In the genomic region with DNA sequence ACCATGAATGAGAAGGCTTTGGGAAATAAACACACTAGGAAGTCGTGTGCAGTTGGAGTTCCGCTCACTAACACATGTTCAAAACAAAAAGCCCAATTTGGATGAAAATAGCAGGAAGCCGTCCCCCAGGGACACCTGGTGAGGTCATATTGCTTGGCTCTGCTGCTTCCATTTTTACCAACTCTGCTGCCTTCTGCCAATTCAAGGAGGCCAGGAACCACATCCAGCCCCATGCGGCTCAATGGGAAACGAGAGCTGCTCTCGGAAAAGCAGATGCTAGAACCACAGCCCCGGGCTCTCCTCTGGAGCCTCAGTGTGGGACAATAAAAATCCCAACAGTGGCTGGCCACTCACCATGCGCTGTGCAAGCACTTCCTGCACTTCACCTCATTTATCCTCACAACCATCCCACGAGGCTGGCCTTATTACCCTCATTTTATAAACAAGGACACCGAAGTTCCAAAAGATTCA, we compare ENCODE assay signal across 10 cellular contexts. TPM values are rescaled to one million over a fixed set of nuclear protein-coding genes. Genes with fewer than 3 reads are reported as not detected.
DNase-seq lines count a peak whose midpoint lies in the region; ATAC-seq and TF ChIP-seq lines count a peak whose summit lies in the region.
"Had no signal": no experiment of that assay in that cellular context is flagged by ENCODE, and none has a peak within 500 bp of the region (broad histone marks: within the 10 kb centered on the region; RNA-seq: fewer than 3 reads in every experiment).

No MANE protein-coding gene starts in this region.

- H3K14ac ChIP-seq in H9 (ENCODE audit: insufficient read depth, low read length), result no peak overlapping the region

- no peak overlapping the region for H2BK120ac ChIP-seq in H9 (ENCODE audit: low read depth, low read length, poor library complexity, severe bottlenecking)

- no peak overlapping the region for H4K8ac ChIP-seq in H9 (replicated peaks; ENCODE audit: insufficient read length, low read depth, low read length)

- H3K18ac ChIP-seq in H9 (ENCODE audit: insufficient read length, low read depth, low read length), result no peak overlapping the region

- no peak overlapping the region for H4K91ac ChIP-seq in H9 (ENCODE audit: insufficient read length, low read depth, low read length)

- H3K36me3 Mint-ChIP-seq in H9 (ENCODE audit: insufficient read depth in 1 of 3, low read depth in 3 of 3), result peaks cover 4 to 10% (median 5%) of the 10 kb centered on the region in 3 experiments; a peak in 6 of 7 replicates
- peaks cover 89% of the 10 kb centered on the region for H3K36me3 Mint-ChIP-seq in activated CD4-positive, alpha-beta memory T cell treated with anti-CD3 and anti-CD28 coated beads, Interleukin-2, amount 10 ng/mL, durations not matched to agents 7 days and 5 days (ENCODE audit: low read depth)

- no peak overlapping the region for H4K5ac ChIP-seq in H9 (ENCODE audit: insufficient read length, low read depth, low read length)

- no peak for TF ChIP-seq POLR2A in spleen (IDR thresholded peaks at IDR 0.05)

- no peak overlapping the region for H2BK12ac ChIP-seq in H9 (ENCODE audit: insufficient read length, low read depth, low read length)

- no peak overlapping the region for H3K9ac ChIP-seq in H9 (ENCODE audit: extremely low read depth, insufficient read length, low read length)

- H3K27ac Mint-ChIP-seq in H9, result peak overlapping the region; percentile 6 to 66 (median 42); a peak in 4 of 7 replicates
- peak overlapping the region; percentile 61 for H3K27ac Mint-ChIP-seq in activated CD4-positive, alpha-beta memory T cell treated with anti-CD3 and anti-CD28 coated beads, Interleukin-2, amount 10 ng/mL, durations not matched to agents 7 days and 5 days

- ATAC-seq in heart right ventricle (peak; percentile 30 to 78 (median 65)), GM21528 (IDR thresholded peaks at IDR 0.05; ENCODE audit: low FRiP score, unreplicated experiment) (no peak), HG03565 (IDR thresholded peaks at IDR 0.05; ENCODE audit: unreplicated experiment) (no peak)

- no peak overlapping the region for H3K4me2 ChIP-seq in H9 (ENCODE audit: insufficient read depth, insufficient read length, low read length)

- intact Hi-C loops in heart right ventricle (cut with DNase I) (loop anchor here in 4 of 10 donors (5.0 to 10.0 kb wide), 4 partner anchors 40 to 50 kb away; no protein-coding TSS in a partner anchor), spleen (cut with DNase I; ENCODE audit: low total_unique reads) (no loop called here)

- no peaks in the 10 kb centered on the region for H3K79me1 ChIP-seq in H9 (ENCODE audit: insufficient read depth, low read depth, low read length, poor library complexity, severe bottlenecking)

- no peaks in the 10 kb centered on the region for H3K9me3 Mint-ChIP-seq in H9
- no peaks in the 10 kb centered on the region for H3K9me3 Mint-ChIP-seq in activated CD4-positive, alpha-beta memory T cell treated with anti-CD3 and anti-CD28 coated beads, Interleukin-2, amount 10 ng/mL, durations not matched to agents 7 days and 5 days

- no peak overlapping the region for H3K56ac ChIP-seq in H9 (ENCODE audit: insufficient read length, low read depth, low read length)

- in situ Hi-C loops in ACHN (cut with HindIII; ENCODE audit: low pct_ligation_motif_present, low pct_unique_long_range_greater_than_20kb, low sequenced_read_pairs), result no loop called here

- H3K79me2 ChIP-seq in H9 (ENCODE audit: insufficient read depth, low read length), result no peaks in the 10 kb centered on the region

- no peak overlapping the region for H2BK20ac ChIP-seq in H9 (ENCODE audit: low read depth, low read length, poor library complexity, severe bottlenecking)

- no peaks in the 10 kb centered on the region for H3K23me2 ChIP-seq in H9 (ENCODE audit: insufficient read length, low read depth, low read length, poor library complexity, severe bottlenecking)

- H3K4me3 Mint-ChIP-seq in H9, result no peak overlapping the region
- H3K4me3 Mint-ChIP-seq in activated CD4-positive, alpha-beta memory T cell treated with anti-CD3 and anti-CD28 coated beads, Interleukin-2, amount 10 ng/mL, durations not matched to agents 7 days and 5 days, result no peak overlapping the region

- H3K4me3 ChIP-seq in heart right ventricle (peak overlapping the region in 3 of 10 donors; percentile 10 to 21 (median 19)), spleen (no peak overlapping the region)

- H3K4me1 Mint-ChIP-seq in H9, result peaks cover 36 to 41% of the 10 kb centered on the region in 2 experiments
- H3K4me1 Mint-ChIP-seq in activated CD4-positive, alpha-beta memory T cell treated with anti-CD3 and anti-CD28 coated beads, Interleukin-2, amount 10 ng/mL, durations not matched to agents 7 days and 5 days, result peaks cover 89% of the 10 kb centered on the region

- WGBS in H9 (ENCODE audit: extremely low coverage, insufficient read length, low lambda C conversion rate), result no CpG with 5 or more reads among the region's 10 CpGs
- 34 to 50% methylated on average over 10 of the region's 10 CpGs for WGBS in heart right ventricle, 2 donors
- WGBS in spleen, 5 donors, result 71 to 90% (median 74%) methylated on average over 10 of the region's 10 CpGs

- H3K27me3 ChIP-seq in H9 (ENCODE audit: insufficient read depth, low read length) (no peaks in the 10 kb centered on the region), heart right ventricle (no peaks in the 10 kb centered on the region), spleen (replicated peaks in 1 of 7) (no peaks in the 10 kb centered on the region)

- H3K36me3 ChIP-seq in heart right ventricle (peaks cover 0 to 57% (median 0%) of the 10 kb centered on the region in 9 donors), spleen (peaks cover 0 to 84% (median 21%) of the 10 kb centered on the region in 6 donors)

- H2AK5ac ChIP-seq in H9 (ENCODE audit: insufficient read length, low read length), result no peak overlapping the region

- H3K27me3 Mint-ChIP-seq in H9 (ENCODE audit: low read depth), result no peaks in the 10 kb centered on the region
- no peaks in the 10 kb centered on the region for H3K27me3 Mint-ChIP-seq in activated CD4-positive, alpha-beta memory T cell treated with anti-CD3 and anti-CD28 coated beads, Interleukin-2, amount 10 ng/mL, durations not matched to agents 7 days and 5 days

- DNase-seq in H9, result no peak
- DNase-seq in activated CD4-positive, alpha-beta memory T cell treated with anti-CD3 and anti-CD28 coated beads, Interleukin-2, amount 10 ng/mL, durations not matched to agents 7 days and 5 days, result no peak
- DNase-seq in heart right ventricle, result peak; percentile 73 to 90
- DNase-seq in spleen, result no peak
- no peak for DNase-seq in activated naive CD4-positive, alpha-beta T cell treated with Interleukin-2 at 50 U/mL for 16 hours
- no peak for DNase-seq in ACHN
- DNase-seq: GDM1; stimulated activated CD4-positive, alpha-beta T cell treated with anti-CD3 and anti-CD28 coated beads, Interleukin-15, amount 100 ng/mL, for 24 hours had no signal

- H3K4me1 ChIP-seq in H9 (ENCODE audit: insufficient read depth, low read length), result no peaks in the 10 kb centered on the region; the same call in 1 of the 2 replicates
- H3K4me1 ChIP-seq in heart right ventricle, result peaks cover 32 to 97% (median 81%) of the 10 kb centered on the region in 9 donors
- H3K4me1 ChIP-seq in spleen, result peaks cover 49 to 98% (median 91%) of the 10 kb centered on the region in 6 donors

- no peak overlapping the region for H2BK15ac ChIP-seq in H9 (ENCODE audit: low read depth, low read length)

- no peak overlapping the region for H3T11ph ChIP-seq in H9 (ENCODE audit: low read length)

- TF ChIP-seq CTCF in H9 (conservative IDR thresholded peaks at IDR 0.05) (no peak), heart right ventricle (IDR thresholded peaks at IDR 0.05) (no peak), spleen (IDR thresholded peaks at IDR 0.05 in 8 of 11, conservative IDR thresholded peaks at IDR 0.05 in 3 of 11) (no peak)

- POLR2A ChIA-PET in activated CD4-positive, alpha-beta memory T cell treated with anti-CD3 and anti-CD28 coated beads, Interleukin-2, amount 10 ng/mL, durations not matched to agents 7 days and 5 days (lab: Charles Lee), result interaction anchor here (0.8 to 2.5 kb wide), 6 partner anchors 9 to 45 kb away, joined by 3 to 8 read pairs (median 3); no protein-coding TSS in a partner anchor

- H3K23ac ChIP-seq in H9 (ENCODE audit: insufficient read length, low read depth, low read length), result no peak overlapping the region

- H3K4ac ChIP-seq in H9 (ENCODE audit: low read depth, low read length), result no peak overlapping the region

- H3K9me3 ChIP-seq in H9 (ENCODE audit: control insufficient read depth, low read depth, low read length), result no peaks in the 10 kb centered on the region
- no peaks in the 10 kb centered on the region for H3K9me3 ChIP-seq in heart right ventricle
- no peaks in the 10 kb centered on the region for H3K9me3 ChIP-seq in spleen

- no peak overlapping the region for H2AFZ ChIP-seq in H9 (ENCODE audit: low read length)

- H3K27ac ChIP-seq in H9 (ENCODE audit: insufficient read length, low read depth, low read length) (no peak overlapping the region), heart right ventricle (peak overlapping the region in 8 of 10 donors; percentile 45 to 89 (median 78)), spleen (peak overlapping the region in 5 of 8 donors; percentile 6 to 95 (median 71))

- CTCF ChIA-PET in activated CD4-positive, alpha-beta memory T cell treated with anti-CD3 and anti-CD28 coated beads, Interleukin-2, amount 10 ng/mL, durations not matched to agents 7 days and 5 days (lab: Charles Lee), result no interaction called here

- H4K20me1 ChIP-seq in H9 (ENCODE audit: control insufficient read depth, insufficient read depth, insufficient read length), result no peaks in the 10 kb centered on the region

- H2BK5ac ChIP-seq in H9 (ENCODE audit: insufficient read length, low read length), result no peak overlapping the region

RNA-seq across cellular contexts. Expression of a gene that starts 13.4 kb away (rescaled TPM):
- 9.5 and 9.9 TPM in 2 replicates for total RNA-seq in H9 (2021)
- 100 to 1,000 TPM; 309 to 313 TPM for total RNA-seq in activated CD4-positive, alpha-beta memory T cell treated with anti-CD3 and anti-CD28 coated beads, Interleukin-2, amount 10 ng/mL, durations not matched to agents 7 days and 5 days
- total RNA-seq in heart right ventricle, result 10 to 100 TPM in 7 of 10 donors, 1 to 10 TPM in 3; 5.5 to 49.6 (median 28.1) TPM
- polyA plus RNA-seq in heart right ventricle, result 1 to 10 TPM; 6.4 to 8.8 TPM
- total RNA-seq in spleen, result 10 to 100 TPM; 45.8 to 71.1 (median 52.9) TPM
- polyA plus RNA-seq in spleen, result 10 to 100 TPM; 10.9 to 13.0 (median 11.5) TPM

Comparison
In these comparisons a context has a peak if more than half of its experiments do, and no peak if none do; other contexts are left out.
1. DNase-seq: peak in heart right ventricle (2 of 2); none in H9 (single experiment), activated CD4-positive, alpha-beta memory T cell treated with anti-CD3 and anti-CD28 coated beads, Interleukin-2, amount 10 ng/mL, durations not matched to agents 7 days and 5 days (single experiment), spleen (single experiment), activated naive CD4-positive, alpha-beta T cell treated with Interleukin-2 at 50 U/mL for 16 hours (single experiment) and ACHN (single experiment).
2. ATAC-seq: peak in heart right ventricle (8 of 8); none in GM21528 (single experiment) and HG03565 (single experiment).
3. RNA of a gene that starts 13.4 kb away (total RNA-seq): 309 to 313 TPM in activated CD4-positive, alpha-beta memory T cell treated with anti-CD3 and anti-CD28 coated beads, Interleukin-2, amount 10 ng/mL, durations not matched to agents 7 days and 5 days; 45.8 to 71.1 TPM in spleen, 5.5 to 49.6 TPM in heart right ventricle and 9.5 to 9.9 TPM in H9; every median in the first group is over 4 times any median in the second.